Comparison of ENCODE assay signal across 8 cellular contexts in the genomic region with DNA sequence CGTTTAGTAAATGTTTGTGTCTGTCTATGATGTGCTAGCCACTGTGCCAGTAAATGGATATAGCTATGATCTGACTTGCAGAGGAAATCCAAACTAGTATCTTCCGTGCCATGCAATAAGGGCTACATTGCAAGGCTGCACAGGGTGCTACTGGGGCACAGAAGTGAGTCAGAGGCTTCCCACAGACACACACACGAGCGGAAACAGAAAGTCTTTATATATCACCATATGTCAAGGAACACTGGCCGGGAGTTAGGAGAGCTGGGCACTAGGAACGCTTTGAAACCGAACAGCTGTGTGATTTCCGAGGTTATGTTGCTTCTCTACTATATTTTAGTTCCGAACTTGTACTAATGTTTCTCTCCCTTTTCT. TPM values are rescaled to one million over a fixed set of nuclear protein-coding genes. Genes with fewer than 3 reads are reported as not detected.
DNase-seq lines count a peak whose midpoint lies in the region; ATAC-seq and TF ChIP-seq lines count a peak whose summit lies in the region.
"Not testable (repeated sequence)": the region's sequence is repeated elsewhere in the genome, so short reads cannot be mapped to it uniquely, and the experiment has no call there.

No MANE protein-coding gene starts in this region.

- intact Hi-C loops in thyroid gland (cut with DNase I): not testable (repeated sequence)

- not testable (repeated sequence) for H3K27me3 ChIP-seq in lung (ENCODE audit: control insufficient read depth, insufficient read depth); thyroid gland

- peak overlapping the region; percentile 92 for H3K27ac ChIP-seq in angular gyrus (ENCODE audit: low read depth, low read length)
- peak overlapping the region; percentile 89 to 98 for H3K27ac ChIP-seq in lung (ENCODE audit: low read depth in 1 of 2, low read length in 1 of 2)
- peak overlapping the region; percentile 75 to 94 (median 89) for H3K27ac ChIP-seq in skin epidermis
- H3K27ac ChIP-seq in thyroid gland: peak overlapping the region; percentile 64 to 84 (median 70)

- not testable (repeated sequence) for H3K9me3 ChIP-seq in lung (ENCODE audit: control insufficient read depth in 2 of 2, insufficient read depth in 1 of 2, low read length in 1 of 2); thyroid gland

- peak; percentile 60 for DNase-seq in ELR (ENCODE audit: low read depth)
- peak; percentile 57 for DNase-seq in NB4 (ENCODE audit: low read depth)
- peak; percentile 68 for DNase-seq in fibroblast of gingiva (ENCODE audit: low read depth)
- DNase-seq in lung (ENCODE audit: low spot score); thyroid gland: not testable (repeated sequence)

- H3K4me3 ChIP-seq in NB4 (ENCODE audit: low read depth, low read length): peak overlapping the region; percentile 91
- peak overlapping the region; percentile 86 for H3K4me3 ChIP-seq in lung
- peak overlapping the region; percentile 54 to 90 (median 72) for H3K4me3 ChIP-seq in skin epidermis
- peak overlapping the region; percentile 31 to 78 (median 52) for H3K4me3 ChIP-seq in thyroid gland (replicated peaks in 1 of 3)

- not testable (repeated sequence) for TF ChIP-seq CTCF in NB4 (IDR thresholded peaks at IDR 0.05; ENCODE audit: low read depth, low read length); lung (IDR thresholded peaks at IDR 0.05; ENCODE audit: control extremely low read depth, extremely low read depth); thyroid gland (IDR thresholded peaks at IDR 0.05)

- TF ChIP-seq POLR2A in NB4 (IDR thresholded peaks at IDR 0.05; ENCODE audit: extremely low read depth, insufficient read length); thyroid gland (IDR thresholded peaks at IDR 0.05): not testable (repeated sequence)

- H3K4me1 ChIP-seq in lung (ENCODE audit: control insufficient read depth in 2 of 2, insufficient read depth in 2 of 2, low read length in 2 of 2) (peaks cover 3 to 11% of the 10 kb centered on the region in 2 donors), thyroid gland (peaks cover 9 to 10% of the 10 kb centered on the region in 2 donors)

- WGBS in lung, 2 donors: 0 to 1% methylated on average over 9 of the region's 9 CpGs
- 0% methylated on average over 9 of the region's 9 CpGs for WGBS in thyroid gland, 2 donors

- H3K36me3 ChIP-seq in lung (ENCODE audit: control insufficient read depth in 2 of 2, insufficient read depth in 2 of 2, low read length in 2 of 2): peaks cover 8 to 32% of the 10 kb centered on the region in 2 donors
- not testable (repeated sequence) for H3K36me3 ChIP-seq in thyroid gland

- peak; percentile 47 to 59 for ATAC-seq in activated CD4-positive, CD25-positive, alpha-beta regulatory T cell treated with anti-CD3 and anti-CD28 coated beads, Interleukin-2, amount 50 U/mL, for 24 hours
- ATAC-seq in lung (ENCODE audit: insufficient read depth, low FRiP score): not testable (repeated sequence)

RNA-seq across cellular contexts. Expression of a gene that starts 14.4 kb away (rescaled TPM):
- total RNA-seq in lung: 10 to 100 TPM; 67.3 to 77.4 TPM
- 10 to 100 TPM; 42.3 to 47.6 TPM for polyA plus RNA-seq in lung
- total RNA-seq in thyroid gland: 10 to 100 TPM; 56.2 to 95.2 (median 83.9) TPM

RNA-seq across cellular contexts. Expression of a gene that starts 31.9 kb away (rescaled TPM):
- 1 to 10 TPM; 7.6 to 8.9 TPM for total RNA-seq in lung
- 1 to 10 TPM; 3.2 to 6.7 TPM for polyA plus RNA-seq in lung
- total RNA-seq in thyroid gland: 10 to 100 TPM in 2 of 4 donors, 1 to 10 TPM in 2; 8.2 to 12.1 (median 10.2) TPM

RNA-seq across cellular contexts. Expression of a gene that starts 52.1 kb away (rescaled TPM):
- total RNA-seq in lung: 10 to 100 TPM; 18.7 to 22.5 TPM
- polyA plus RNA-seq in lung: 10 to 100 TPM; 53.2 to 88.3 TPM
- 10 to 100 TPM; 14.1 to 57.3 (median 28.9) TPM for total RNA-seq in thyroid gland

RNA-seq across cellular contexts. Expression of a gene that starts 55.6 kb away (rescaled TPM):
- total RNA-seq in lung (100 to 1,000 TPM in 1 of 2 donors, 10 to 100 TPM in 1; 78.0 to 108 TPM), thyroid gland (100 to 1,000 TPM in 2 of 4 donors, 10 to 100 TPM in 2; 67.2 to 199 (median 108) TPM)
- polyA plus RNA-seq in lung: 100 to 1,000 TPM in 1 of 2 donors, 10 to 100 TPM in 1; 70.3 to 113 TPM
